Comparison of ENCODE assay signal across 19 cellular contexts in the genomic region with DNA sequence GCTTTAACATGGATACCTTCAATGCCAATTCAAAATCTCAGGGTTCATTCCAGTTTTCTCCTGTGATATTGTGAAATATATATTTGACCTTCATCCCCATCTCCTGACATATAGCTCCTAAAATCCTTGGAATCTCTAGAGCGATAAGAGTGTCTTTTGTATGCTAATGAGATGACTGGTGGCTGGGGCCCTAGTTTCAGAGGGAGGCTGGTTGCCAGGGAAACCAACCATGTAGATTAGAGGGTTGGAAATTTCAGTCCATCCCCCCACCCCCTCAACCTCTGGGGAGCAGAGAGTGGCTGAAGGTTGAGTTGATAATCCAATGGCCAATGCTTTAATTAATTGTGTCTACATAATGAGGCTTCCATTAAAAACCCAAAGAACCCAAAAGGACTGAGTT. TPM values are rescaled to one million over a fixed set of nuclear protein-coding genes. Genes with fewer than 3 reads are reported as not detected.
DNase-seq lines count a peak whose midpoint lies in the region; ATAC-seq, FAIRE-seq and TF ChIP-seq lines count a peak whose summit lies in the region.
"Had no signal": no experiment of that assay in that cellular context is flagged by ENCODE, and none has a peak within 500 bp of the region (broad histone marks: within the 10 kb centered on the region; RNA-seq: fewer than 3 reads in every experiment).

No MANE protein-coding gene starts in this region.

- H3K4me3 ChIP-seq in NT2/D1 (ENCODE audit: insufficient read length, low read depth) (no peak overlapping the region), endodermal cell (ENCODE audit: low read length) (peak overlapping the region; percentile 44), iPS DF 6.9 (ENCODE audit: low read length) (no peak overlapping the region), kidney (ENCODE audit: low read length in 2 of 2) (no peak overlapping the region)
- H3K4me3 ChIP-seq: BLaER1 treated with 17β-estradiol and CSF1 and Interleukin-3, amounts not matched to agents 10 nM and 100 nM; HAP-1 had no signal

- TF ChIP-seq CTCF in endodermal cell (conservative IDR thresholded peaks at IDR 0.05) (no peak), kidney (IDR thresholded peaks at IDR 0.05; ENCODE audit: borderline replicate concordance, extremely low read depth, insufficient read depth) (no peak), natural killer cell (IDR thresholded peaks at IDR 0.05) (no peak)

- no peak for ATAC-seq in HG03025 (IDR thresholded peaks at IDR 0.05; ENCODE audit: low FRiP score, unreplicated experiment)
- ATAC-seq in natural killer cell, result no peak

- H3K4me1 ChIP-seq in NT2/D1 (ENCODE audit: insufficient read depth, insufficient read length), result no peaks in the 10 kb centered on the region
- no peaks in the 10 kb centered on the region for H3K4me1 ChIP-seq in endodermal cell (ENCODE audit: control insufficient read depth, insufficient read depth, low read length)
- no peaks in the 10 kb centered on the region for H3K4me1 ChIP-seq in iPS DF 6.9 (ENCODE audit: control insufficient read depth, insufficient read depth, low read length)
- no peaks in the 10 kb centered on the region for H3K4me1 ChIP-seq in kidney (ENCODE audit: control insufficient read depth in 1 of 2, insufficient read depth in 1 of 2, low read depth in 1 of 2, low read length in 2 of 2)
- H3K4me1 ChIP-seq: HAP-1 had no signal

- DNase-seq in ELF-1 (ENCODE audit: low read depth, low spot score) (peak; percentile 4), NT2/D1 (ENCODE audit: low read depth, low spot score) (peak; percentile 80), endodermal cell (no peak), iPS DF 6.9 (ENCODE audit: low read depth, low spot score) (peak; percentile 9), kidney (no peak), SIG-M5 treated with dmso at 0.1 percent for 504 hours (lab: John Stamatoyannopoulos, UW; ENCODE audit: unreplicated experiment) (no peak), natural killer cell (no peak)
- DNase-seq: ACHN; CD4-positive, CD25-positive, alpha-beta regulatory T cell; DMS53; GOT3 had no signal

- peaks cover 1% of the 10 kb centered on the region for H3K36me3 Mint-ChIP-seq in endodermal cell (ENCODE audit: low read depth)
- no peaks in the 10 kb centered on the region for H3K36me3 Mint-ChIP-seq in natural killer cell
- H3K36me3 Mint-ChIP-seq: CD4-positive, CD25-positive, alpha-beta regulatory T cell had no signal

- H3K27ac ChIP-seq in endodermal cell (ENCODE audit: low read depth, low read length) (no peak overlapping the region), iPS DF 6.9 (ENCODE audit: low read length) (no peak overlapping the region), kidney (ENCODE audit: low read depth in 2 of 2, low read length in 2 of 2) (no peak overlapping the region)
- H3K27ac ChIP-seq: BLaER1 treated with 17β-estradiol and CSF1 and Interleukin-3, amounts not matched to agents 10 nM and 100 nM had no signal

- H3K27me3 Mint-ChIP-seq in endodermal cell (ENCODE audit: insufficient read depth) (peaks cover 4% of the 10 kb centered on the region), natural killer cell (ENCODE audit: low read depth in 2 of 2) (peaks cover 4 to 6% of the 10 kb centered on the region in 2 donors)

- H3K9me3 Mint-ChIP-seq in endodermal cell, result peaks cover 67% of the 10 kb centered on the region
- H3K9me3 Mint-ChIP-seq in natural killer cell, result no peaks in the 10 kb centered on the region

- no peak for FAIRE-seq in kidney (lab: Jason Lieb, UNC)
- FAIRE-seq: G401.6, GM12891, HTR-8/SVneo had no signal

- no peaks in the 10 kb centered on the region for H3K4me1 Mint-ChIP-seq in endodermal cell
- no peaks in the 10 kb centered on the region for H3K4me1 Mint-ChIP-seq in natural killer cell
- H3K4me1 Mint-ChIP-seq: CD4-positive, CD25-positive, alpha-beta regulatory T cell had no signal

- no peak overlapping the region for H3K9ac ChIP-seq in NT2/D1 (ENCODE audit: insufficient read length, low read depth)
- H3K9ac ChIP-seq in endodermal cell (ENCODE audit: extremely low read depth, low read length, poor library complexity, severe bottlenecking), result no peak overlapping the region
- no peak overlapping the region for H3K9ac ChIP-seq in kidney (ENCODE audit: low read length in 2 of 2)
- H3K9ac ChIP-seq: BLaER1 treated with 17β-estradiol and CSF1 and Interleukin-3, amounts not matched to agents 10 nM and 100 nM had no signal

- H3K27ac Mint-ChIP-seq in endodermal cell (no peak overlapping the region), natural killer cell (no peak overlapping the region)
- H3K27ac Mint-ChIP-seq: CD4-positive, CD25-positive, alpha-beta regulatory T cell had no signal

- 40 to 60% methylated on average over 1 of the region's 1 CpG for WGBS in endodermal cell (ENCODE audit: insufficient coverage in 1 of 2, insufficient read length in 1 of 2), 2 experiments
- no CpG with 5 or more reads among the region's 1 CpG for WGBS in iPS DF 6.9 (ENCODE audit: insufficient coverage, insufficient read length)

- H3K9me3 ChIP-seq in NT2/D1 (ENCODE audit: insufficient read depth, low read length) (peaks cover 44% of the 10 kb centered on the region; the same call in 1 of the 2 replicates), endodermal cell (ENCODE audit: control insufficient read depth, low read length) (peaks cover 46% of the 10 kb centered on the region), iPS DF 6.9 (ENCODE audit: control insufficient read depth, insufficient read depth, low read length) (no peaks in the 10 kb centered on the region; the same call in 1 of the 2 replicates), kidney (ENCODE audit: control insufficient read depth in 1 of 2, low read length in 2 of 2) (no peaks in the 10 kb centered on the region)
- H3K9me3 ChIP-seq: HAP-1 had no signal

- no peaks in the 10 kb centered on the region for H3K36me3 ChIP-seq in NT2/D1 (ENCODE audit: insufficient read depth, insufficient read length, low read length)
- no peaks in the 10 kb centered on the region for H3K36me3 ChIP-seq in endodermal cell (ENCODE audit: control insufficient read depth, insufficient read depth, low read length)
- no peaks in the 10 kb centered on the region for H3K36me3 ChIP-seq in iPS DF 6.9 (ENCODE audit: control insufficient read depth, insufficient read depth, low read length)
- no peaks in the 10 kb centered on the region for H3K36me3 ChIP-seq in kidney (ENCODE audit: control insufficient read depth in 1 of 2, insufficient read depth in 2 of 2, low read length in 2 of 2)
- H3K36me3 ChIP-seq: BLaER1 treated with 17β-estradiol and CSF1 and Interleukin-3, amounts not matched to agents 10 nM and 100 nM; HAP-1 had no signal

- H3K27me3 ChIP-seq in NT2/D1 (ENCODE audit: insufficient read depth, insufficient read length), result no peaks in the 10 kb centered on the region
- no peaks in the 10 kb centered on the region for H3K27me3 ChIP-seq in endodermal cell (ENCODE audit: control insufficient read depth, insufficient read depth, low read length, poor library complexity, severe bottlenecking)
- H3K27me3 ChIP-seq in iPS DF 6.9 (ENCODE audit: control insufficient read depth, insufficient read depth, low read length), result no peaks in the 10 kb centered on the region
- H3K27me3 ChIP-seq: BLaER1 treated with 17β-estradiol and CSF1 and Interleukin-3, amounts not matched to agents 10 nM and 100 nM had no signal

- intact Hi-C loops in kidney (cut with DNase I), result no loop called here
- intact Hi-C loops in natural killer cell (cut with micrococcal nuclease), result no loop called here

- H3K4me3 Mint-ChIP-seq in endodermal cell (no peak overlapping the region), natural killer cell (no peak overlapping the region)
- H3K4me3 Mint-ChIP-seq: CD4-positive, CD25-positive, alpha-beta regulatory T cell had no signal

RNA-seq across cellular contexts. Expression of a gene that starts 59.4 kb away (rescaled TPM):
- total RNA-seq in endodermal cell, result not detected
- 0.21 TPM for polyA plus RNA-seq in endodermal cell (2013, experiment 1 of 2)
- not detected for polyA plus RNA-seq in endodermal cell (2013, experiment 2 of 2)
- not detected for total RNA-seq in kidney
- not detected for polyA plus RNA-seq in kidney (ENCODE audit: insufficient read depth, low read depth, low replicate concordance)
- total RNA-seq in natural killer cell, result under 1 TPM in 1 of 3 donors, not detected in 2; 0.20 TPM
- total RNA-seq: A172; CD4-positive, CD25-positive, alpha-beta regulatory T cell; Daoy had no signal
- polyA plus RNA-seq: CD4-positive, CD25-positive, alpha-beta regulatory T cell had no signal

Comparison
In these comparisons a context has a peak if more than half of its experiments do, and no peak if none do; other contexts are left out.
1. DNase-seq: peak in ELF-1 (single experiment), NT2/D1 (single experiment) and iPS DF 6.9 (single experiment); none in endodermal cell (single experiment), kidney (single experiment), SIG-M5 treated with dmso at 0.1 percent for 504 hours (single experiment) and natural killer cell (single experiment).